In genomic region chr4:81620442-81620841, GRCh38 we compare ENCODE assay signal across 21 cellular contexts.
"Had no signal": no experiment of that assay in that cellular context is flagged by ENCODE, and none has a peak within 500 bp of the region (broad histone marks: within the 10 kb centered on the region; RNA-seq: fewer than 3 reads in every experiment).

No MANE protein-coding gene starts in this region.

- ATAC-seq: activated T-cell treated with anti-CD3 and anti-CD28 coated beads, Interleukin-2, amount 50 U/mL, for 72 hours; PC-3; T-helper 17 cell had no signal

- H3K27ac ChIP-seq: brain microvascular endothelial cell had no signal

- DNase-seq: activated B cell treated with CpG ODN at 0.5 μM for 24 hours; activated CD4-positive, alpha-beta memory T cell treated with anti-CD3 and anti-CD28 coated beads, Interleukin-2, amount 10 ng/mL, durations not matched to agents 7 days and 5 days; activated CD4-positive, alpha-beta T cell treated with anti-CD3 and anti-CD28 coated beads, Interleukin-2, amount 50 U/mL, for 1 hour; activated gamma-delta T cell treated with Interleukin-2 at 50 U/mL for 16 hours; activated naive CD4-positive, alpha-beta T cell treated with anti-CD3 and anti-CD28 coated beads, Interleukin-2, amount 10 ng/mL, durations not matched to agents 7 days and 5 days; activated naive CD8-positive, alpha-beta T cell treated with anti-CD3 and anti-CD28 coated beads for 36 hours; activated T-cell treated with anti-CD3 and anti-CD28 coated beads, Interleukin-2, amount 50 U/mL, for 72 hours; brain microvascular endothelial cell; caudate nucleus; Kasumi-1; KBM-7; NCI-H1048; NCI-H146; NCI-H187 treated with DMSO at 0.1 percent for 48 hours; NCI-H2081 treated with DMSO at 0.1 percent for 48 hours; NCI-H446; NCI-H524; PC-3; SHP77 treated with DMSO at 0.1 percent for 48 hours; T-helper 17 cell; T-helper 9 cell had no signal

- H3K36me3 ChIP-seq: brain microvascular endothelial cell had no signal

- H3K27me3 ChIP-seq: brain microvascular endothelial cell had no signal
